ENCODE assay signal across 15 cellular contexts in genomic region chr3:142618917-142619401, GRCh38. TPM values are rescaled to one million over a fixed set of nuclear protein-coding genes. Genes with fewer than 3 reads are reported as not detected.
DNase-seq lines count a peak whose midpoint lies in the region; ATAC-seq and TF ChIP-seq lines count a peak whose summit lies in the region.
"Had no signal": no experiment of that assay in that cellular context is flagged by ENCODE, and none has a peak within 500 bp of the region (broad histone marks: within the 10 kb centered on the region; RNA-seq: fewer than 3 reads in every experiment).

No MANE protein-coding gene starts in this region.

- no peaks in the 10 kb centered on the region for H3K36me3 Mint-ChIP-seq in T-cell
- H3K36me3 Mint-ChIP-seq in osteocyte (ENCODE audit: unreplicated experiment) = no peaks in the 10 kb centered on the region

- H2BK5ac ChIP-seq in trophoblast cell (ENCODE audit: low read depth, low read length, poor library complexity) = no peak overlapping the region

- DNase-seq in HPDE6-E6E7 (ENCODE audit: extremely low spot score) (peak; percentile 60), NCI-H446 (lab: John Stamatoyannopoulos, UW) (peak; percentile 75 to 89), trophoblast cell (peak; percentile 72 to 96), T-cell (no peak), osteocyte (ENCODE audit: extremely low spot score, unreplicated experiment) (no peak), WERI-Rb-1 (no peak)
- DNase-seq: activated CD4-positive, alpha-beta T cell treated with anti-CD3 and anti-CD28 coated beads, Interleukin-2, amount 10 ng/mL, durations not matched to agents 7 days and 5 days; activated naive CD4-positive, alpha-beta T cell treated with anti-CD3 and anti-CD28 coated beads, Interleukin-2, amount 50 U/mL, for 16 hours; DMS79; MV-4-11; SK-N-SH had no signal

- no peak overlapping the region for H3K4me2 ChIP-seq in trophoblast cell (ENCODE audit: low read length)
- H3K4me2 ChIP-seq: SK-N-SH had no signal

- H3K4me1 Mint-ChIP-seq in T-cell (no peaks in the 10 kb centered on the region), osteocyte (ENCODE audit: unreplicated experiment) (peaks cover 3% of the 10 kb centered on the region)
- H3K4me1 Mint-ChIP-seq: activated CD4-positive, alpha-beta T cell treated with anti-CD3 and anti-CD28 coated beads, Interleukin-2, amount 10 ng/mL, durations not matched to agents 7 days and 5 days had no signal

- H2BK120ac ChIP-seq in trophoblast cell (ENCODE audit: insufficient read depth, low read length, poor library complexity) = no peak overlapping the region

- H2AFZ ChIP-seq in trophoblast cell (ENCODE audit: insufficient read depth, low read length, poor library complexity) = no peak overlapping the region

- no CpG with 5 or more reads among the region's 3 CpGs for WGBS in trophoblast cell (ENCODE audit: extremely low coverage, insufficient coverage, insufficient read length)

- CTCF ChIA-PET in T-cell (lab: Charles Lee) = no interaction called here

- H3K23ac ChIP-seq in trophoblast cell (ENCODE audit: low read length) = no peak overlapping the region

- H4K8ac ChIP-seq in trophoblast cell (ENCODE audit: low read depth, low read length) = no peak overlapping the region

- H3K79me1 ChIP-seq in trophoblast cell (ENCODE audit: low read length) = no peaks in the 10 kb centered on the region

- no peak overlapping the region for H3K4ac ChIP-seq in trophoblast cell (ENCODE audit: low read depth, low read length)

- H3K9me3 ChIP-seq in endocrine pancreas (ENCODE audit: control insufficient read depth, low read length) (no peaks in the 10 kb centered on the region), trophoblast cell (ENCODE audit: insufficient read depth, low read depth, low read length) (no peaks in the 10 kb centered on the region), WERI-Rb-1 (ENCODE audit: severe bottlenecking) (no peaks in the 10 kb centered on the region)
- H3K9me3 ChIP-seq: SK-N-SH had no signal

- peak overlapping the region; percentile 54 for H3K4me3 ChIP-seq in endocrine pancreas (ENCODE audit: control insufficient read depth, insufficient read depth, low read length)
- H3K4me3 ChIP-seq in trophoblast cell (ENCODE audit: low read depth, low read length) = no peak overlapping the region
- no peak overlapping the region for H3K4me3 ChIP-seq in WERI-Rb-1 (ENCODE audit: low read depth, low read length)
- H3K4me3 ChIP-seq: skin epidermis had no signal

- H4K91ac ChIP-seq in trophoblast cell (ENCODE audit: low read depth, low read length) = no peak overlapping the region

- H3K18ac ChIP-seq in trophoblast cell (ENCODE audit: low read length) = no peak overlapping the region

- H3K4me3 Mint-ChIP-seq in T-cell (no peak overlapping the region), osteocyte (ENCODE audit: unreplicated experiment) (no peak overlapping the region)
- H3K4me3 Mint-ChIP-seq: activated CD4-positive, alpha-beta T cell treated with anti-CD3 and anti-CD28 coated beads, Interleukin-2, amount 10 ng/mL, durations not matched to agents 7 days and 5 days; dendritic cell treated with granulocyte-macrophage colony-stimulating factor and Interleukin-4, amounts not matched to agents 40 ng/mL and 50 ng/mL, for 4 days had no signal

- POLR2A ChIA-PET in T-cell (lab: Charles Lee) = no interaction called here

- ATAC-seq in T-cell (replicated peaks in 1 of 4) = no peak
- no peak for ATAC-seq in HG03280 (IDR thresholded peaks at IDR 0.05; ENCODE audit: unreplicated experiment)

- H3K27ac ChIP-seq in trophoblast cell (ENCODE audit: low read depth, low read length) = no peak overlapping the region
- H3K27ac ChIP-seq in WERI-Rb-1 = no peak overlapping the region
- H3K27ac ChIP-seq: skin epidermis had no signal

- TF ChIP-seq CTCF in osteocyte (IDR thresholded peaks at IDR 0.05) (no peak), WERI-Rb-1 (IDR thresholded peaks at IDR 0.05; ENCODE audit: low read depth, low read length) (no peak)

- H3K27ac Mint-ChIP-seq in T-cell (no peak overlapping the region), osteocyte (ENCODE audit: unreplicated experiment) (no peak overlapping the region)
- H3K27ac Mint-ChIP-seq: activated CD4-positive, alpha-beta T cell treated with anti-CD3 and anti-CD28 coated beads, Interleukin-2, amount 10 ng/mL, durations not matched to agents 7 days and 5 days; dendritic cell treated with granulocyte-macrophage colony-stimulating factor and Interleukin-4, amounts not matched to agents 40 ng/mL and 50 ng/mL, for 4 days had no signal

- H4K12ac ChIP-seq in trophoblast cell (ENCODE audit: low read depth, low read length) = no peak overlapping the region

- no peaks in the 10 kb centered on the region for H3K27me3 ChIP-seq in endocrine pancreas (ENCODE audit: control insufficient read depth, insufficient read depth, low read length)
- H3K27me3 ChIP-seq in trophoblast cell (ENCODE audit: insufficient read depth, low read length) = no peaks in the 10 kb centered on the region
- no peaks in the 10 kb centered on the region for H3K27me3 ChIP-seq in WERI-Rb-1 (ENCODE audit: insufficient read depth, low read depth, severe bottlenecking)

- H2AK5ac ChIP-seq in trophoblast cell (ENCODE audit: low read length) = no peak overlapping the region

- H3K36me3 ChIP-seq in endocrine pancreas (ENCODE audit: control insufficient read depth, insufficient read depth, low read length) (no peaks in the 10 kb centered on the region), trophoblast cell (ENCODE audit: control insufficient read depth in 1 of 2, insufficient read depth in 2 of 2, low read length in 2 of 2) (no peaks in the 10 kb centered on the region), WERI-Rb-1 (no peaks in the 10 kb centered on the region)

- H3K4me1 ChIP-seq in endocrine pancreas (ENCODE audit: control insufficient read depth, insufficient read depth, low read length) = peaks cover 6% of the 10 kb centered on the region
- peaks cover 0 to 2% of the 10 kb centered on the region in 2 experiments for H3K4me1 ChIP-seq in trophoblast cell (ENCODE audit: control insufficient read depth in 1 of 2, insufficient read depth in 2 of 2, low read length in 2 of 2)

- H3K27me3 Mint-ChIP-seq in T-cell (no peaks in the 10 kb centered on the region), osteocyte (ENCODE audit: unreplicated experiment) (no peaks in the 10 kb centered on the region)
- H3K27me3 Mint-ChIP-seq: activated CD4-positive, alpha-beta T cell treated with anti-CD3 and anti-CD28 coated beads, Interleukin-2, amount 10 ng/mL, durations not matched to agents 7 days and 5 days; dendritic cell treated with granulocyte-macrophage colony-stimulating factor and Interleukin-4, amounts not matched to agents 40 ng/mL and 50 ng/mL, for 4 days had no signal

- H2BK12ac ChIP-seq in trophoblast cell (ENCODE audit: low read length) = no peak overlapping the region

- H3K79me2 ChIP-seq in trophoblast cell (ENCODE audit: control insufficient read depth, insufficient read depth, low read length, poor library complexity) = no peaks in the 10 kb centered on the region

- H3K9ac ChIP-seq in endocrine pancreas (ENCODE audit: control insufficient read depth, insufficient read depth, low read length) (peak overlapping the region; percentile 17), trophoblast cell (ENCODE audit: low read length) (no peak overlapping the region)
- H3K9ac ChIP-seq: SK-N-SH had no signal

- H3K9me3 Mint-ChIP-seq in T-cell (no peaks in the 10 kb centered on the region), osteocyte (ENCODE audit: unreplicated experiment) (no peaks in the 10 kb centered on the region)
- H3K9me3 Mint-ChIP-seq: activated CD4-positive, alpha-beta T cell treated with anti-CD3 and anti-CD28 coated beads, Interleukin-2, amount 10 ng/mL, durations not matched to agents 7 days and 5 days; dendritic cell treated with granulocyte-macrophage colony-stimulating factor and Interleukin-4, amounts not matched to agents 40 ng/mL and 50 ng/mL, for 4 days had no signal

- H3K14ac ChIP-seq in trophoblast cell (ENCODE audit: low read length) = no peak overlapping the region

RNA-seq across cellular contexts. Expression of gene PLS1, which starts 22.8 kb away (rescaled TPM):
- polyA plus RNA-seq in trophoblast cell (2013) = 6.3 and 6.7 TPM in 2 replicates
- total RNA-seq in T-cell (1 to 10 TPM in 4 of 5 donors, under 1 TPM in 1; 0.84 to 3.6 (median 1.8) TPM), osteocyte (0.78 and 1.5 TPM in 2 replicates)

RNA-seq across cellular contexts. Expression of gene ATR, which starts 40.4 kb away (rescaled TPM):
- polyA plus RNA-seq in trophoblast cell (2013) = 7.4 and 7.8 TPM in 2 replicates
- total RNA-seq in T-cell (10 to 100 TPM; 32.8 to 40.9 (median 36.3) TPM), osteocyte (24.3 and 27.1 TPM in 2 replicates)

Comparison
In these comparisons a context has a peak if more than half of its experiments do, and no peak if none do; other contexts are left out.
1. DNase-seq: peak in HPDE6-E6E7 (single experiment), NCI-H446 (2 of 2) and trophoblast cell (2 of 2); none in T-cell (0 of 34), osteocyte (single experiment) and WERI-Rb-1 (single experiment).